3 cellular contexts compared by ENCODE assay signal in genomic region chr12:28993720-28994119, GRCh38.
TF ChIP-seq lines count a peak whose summit lies in the region.

No MANE protein-coding gene starts in this region.

TF ChIP-seq in SK-N-SH, 30 proteins besides CTCF, POLR2A, EP300 and RAD21:
- TF ChIP-seq ELF1 (IDR thresholded peaks at IDR 0.05), result no peak
- TF ChIP-seq FOXJ3 (CRISPR knock-in tag; IDR thresholded peaks at IDR 0.05), result no peak
- peak; percentile 75; the same call in 1 of the 2 replicates for TF ChIP-seq REST (IDR thresholded peaks at IDR 0.05; ENCODE audit: low read depth, low read length)

TF ChIP-seq in SK-N-SH treated with all-trans-retinoic acid at 6 μM for 48 hours, 23 proteins besides CTCF, POLR2A, EP300 and RAD21:
- TF ChIP-seq ZNF565 (CRISPR knock-in tag; conservative IDR thresholded peaks at IDR 0.05; ENCODE audit: low read depth), result no peak
- TF ChIP-seq GLIS3 (CRISPR knock-in tag; IDR thresholded peaks at IDR 0.05), result no peak
- no peak for TF ChIP-seq PATZ1 (CRISPR knock-in tag; IDR thresholded peaks at IDR 0.05; ENCODE audit: borderline replicate concordance)
- TF ChIP-seq CSRNP3 (CRISPR knock-in tag; IDR thresholded peaks at IDR 0.05), result no peak
- TF ChIP-seq ZNF70 (CRISPR knock-in tag; IDR thresholded peaks at IDR 0.05), result no peak
- no peak for TF ChIP-seq ARNTL (CRISPR knock-in tag; IDR thresholded peaks at IDR 0.05; ENCODE audit: borderline replicate concordance, low read depth)
- TF ChIP-seq RARB (CRISPR knock-in tag; IDR thresholded peaks at IDR 0.05), result no peak
- TF ChIP-seq TCF4 (CRISPR knock-in tag; IDR thresholded peaks at IDR 0.05; ENCODE audit: borderline replicate concordance), result no peak
- no peak for TF ChIP-seq CREB5 (CRISPR knock-in tag; IDR thresholded peaks at IDR 0.05; ENCODE audit: low read depth)
- no peak for TF ChIP-seq SNAI2 (CRISPR knock-in tag; IDR thresholded peaks at IDR 0.05)
- TF ChIP-seq ZFP3 (CRISPR knock-in tag; IDR thresholded peaks at IDR 0.05), result no peak
- TF ChIP-seq POU6F1 (CRISPR knock-in tag; IDR thresholded peaks at IDR 0.05; ENCODE audit: borderline replicate concordance, low read depth), result no peak
- TF ChIP-seq PPARA (CRISPR knock-in tag; IDR thresholded peaks at IDR 0.05; ENCODE audit: borderline replicate concordance), result no peak
- TF ChIP-seq ZNF8 (CRISPR knock-in tag; IDR thresholded peaks at IDR 0.05), result no peak
- no peak for TF ChIP-seq TOX (CRISPR knock-in tag; IDR thresholded peaks at IDR 0.05; ENCODE audit: borderline replicate concordance)
- TF ChIP-seq TSHZ2 (CRISPR knock-in tag; IDR thresholded peaks at IDR 0.05), result no peak
- TF ChIP-seq BACH2 (CRISPR knock-in tag; IDR thresholded peaks at IDR 0.05; ENCODE audit: borderline replicate concordance), result no peak
- TF ChIP-seq ZFP30 (CRISPR knock-in tag; IDR thresholded peaks at IDR 0.05), result no peak

TF ChIP-seq in H1, 55 proteins besides CTCF, POLR2A, EP300 and RAD21:
- TF ChIP-seq CHD1 (IDR thresholded peaks at IDR 0.05; ENCODE audit: low read depth, low read length) (no peak), RXRA (IDR thresholded peaks at IDR 0.05; ENCODE audit: insufficient read depth, low read depth, low read length) (no peak), TAF1 (IDR thresholded peaks at IDR 0.05; ENCODE audit: low read depth, low read length) (no peak), SIN3A (conservative IDR thresholded peaks at IDR 0.05 in 1 of 2, IDR thresholded peaks at IDR 0.05 in 1 of 2; ENCODE audit: low read depth in 1 of 2, low read length in 2 of 2) (no peak), KDM4A (IDR thresholded peaks at IDR 0.05; ENCODE audit: low read depth, low read length, severe bottlenecking) (no peak), ATF3 (IDR thresholded peaks at IDR 0.05; ENCODE audit: insufficient read depth, low read depth, low read length) (no peak), BCL11A (IDR thresholded peaks at IDR 0.05; ENCODE audit: low read depth in 2 of 2, low read length in 2 of 2) (no peak), BACH1 (IDR thresholded peaks at IDR 0.05; ENCODE audit: low read length) (no peak), ASH2L (IDR thresholded peaks at IDR 0.05; ENCODE audit: low read length) (no peak), RNF2 (IDR thresholded peaks at IDR 0.05; ENCODE audit: borderline replicate concordance, low read depth, low read length, missing control alignments, poor library complexity, severe bottlenecking) (no peak)
